In the genomic region with DNA sequence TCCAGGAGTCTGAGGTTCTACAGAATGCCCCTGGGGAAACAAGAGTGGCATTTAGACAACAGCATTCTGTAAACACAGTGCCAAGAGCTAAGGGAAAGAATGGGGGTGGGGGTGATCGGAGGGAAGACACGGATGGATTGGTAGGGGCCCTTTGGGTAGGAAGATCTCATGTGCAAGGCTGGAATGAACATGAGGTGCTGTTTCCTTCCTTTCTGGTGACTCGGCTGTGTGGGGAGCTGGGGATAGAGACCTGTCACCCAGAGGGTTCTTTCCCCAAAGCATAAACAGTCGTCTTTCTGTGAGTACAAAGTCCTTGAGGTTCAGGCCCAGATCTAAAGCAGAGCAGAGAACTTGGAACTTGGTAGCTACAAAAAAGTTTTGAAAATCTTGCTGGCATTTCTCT, we compare ENCODE assay signal across 10 cellular contexts. TPM values are rescaled to one million over a fixed set of nuclear protein-coding genes. Genes with fewer than 3 reads are reported as not detected.
DNase-seq lines count a peak whose midpoint lies in the region; ATAC-seq lines count a peak whose summit lies in the region.
"Had no signal": no experiment of that assay in that cellular context is flagged by ENCODE, and none has a peak within 500 bp of the region (broad histone marks: within the 10 kb centered on the region; RNA-seq: fewer than 3 reads in every experiment).

No MANE protein-coding gene starts in this region.

- H3K27me3 ChIP-seq in trophoblast cell (ENCODE audit: insufficient read depth, low read length) = no peaks in the 10 kb centered on the region

- peaks cover 32 to 62% of the 10 kb centered on the region in 2 experiments for H3K36me3 ChIP-seq in trophoblast cell (ENCODE audit: control insufficient read depth in 1 of 2, insufficient read depth in 2 of 2, low read length in 2 of 2)

- no peaks in the 10 kb centered on the region for H3K27me3 Mint-ChIP-seq in activated T-cell treated with anti-CD3 and anti-CD28 coated beads, Interleukin-2, amount 50 U/mL, for 24 hours

- H3K36me3 Mint-ChIP-seq in activated T-cell treated with anti-CD3 and anti-CD28 coated beads, Interleukin-2, amount 50 U/mL, for 24 hours (ENCODE audit: low read depth) = peaks cover 22% of the 10 kb centered on the region

- H4K91ac ChIP-seq in trophoblast cell (ENCODE audit: low read depth, low read length) = no peak overlapping the region

- H2BK12ac ChIP-seq in trophoblast cell (ENCODE audit: low read length) = no peak overlapping the region

- H3K4ac ChIP-seq in trophoblast cell (ENCODE audit: low read depth, low read length) = peak overlapping the region; percentile 57

- H3K4me2 ChIP-seq in trophoblast cell (ENCODE audit: low read length) = peak overlapping the region; percentile 18

- H3K27ac ChIP-seq in adipose tissue (ENCODE audit: low read depth, low read length) (peak overlapping the region; percentile 29), trophoblast cell (ENCODE audit: low read depth, low read length) (peak overlapping the region; percentile 73)

- H3K27ac Mint-ChIP-seq in activated T-cell treated with anti-CD3 and anti-CD28 coated beads, Interleukin-2, amount 50 U/mL, for 24 hours = no peak overlapping the region

- peak overlapping the region; percentile 62 for H3K18ac ChIP-seq in trophoblast cell (ENCODE audit: low read length)

- no peaks in the 10 kb centered on the region for H3K9me3 Mint-ChIP-seq in activated T-cell treated with anti-CD3 and anti-CD28 coated beads, Interleukin-2, amount 50 U/mL, for 24 hours

- peak; percentile 1 for ATAC-seq in left ventricle myocardium superior
- ATAC-seq: activated CD4-positive, CD25-positive, alpha-beta regulatory T cell treated with anti-CD3 and anti-CD28 coated beads, Interleukin-2, amount 50 U/mL, for 24 hours had no signal

- no peaks in the 10 kb centered on the region for H3K79me2 ChIP-seq in trophoblast cell (ENCODE audit: control insufficient read depth, insufficient read depth, low read length, poor library complexity)

- in situ Hi-C loops in ACHN (cut with HindIII; ENCODE audit: low pct_ligation_motif_present, low pct_unique_long_range_greater_than_20kb, low sequenced_read_pairs) = no loop called here

- H3K4me3 Mint-ChIP-seq in activated T-cell treated with anti-CD3 and anti-CD28 coated beads, Interleukin-2, amount 50 U/mL, for 24 hours = no peak overlapping the region

- no peak overlapping the region for H2BK120ac ChIP-seq in trophoblast cell (ENCODE audit: insufficient read depth, low read length, poor library complexity)

- H3K4me1 ChIP-seq in trophoblast cell (ENCODE audit: control insufficient read depth in 1 of 2, insufficient read depth in 2 of 2, low read length in 2 of 2) = peaks cover 7 to 14% of the 10 kb centered on the region in 2 experiments

- intact Hi-C loops in left ventricle myocardium superior (cut with micrococcal nuclease) = no loop called here

- peak overlapping the region; percentile 33 for H2BK5ac ChIP-seq in trophoblast cell (ENCODE audit: low read depth, low read length, poor library complexity)

- no peak overlapping the region for H2AK5ac ChIP-seq in trophoblast cell (ENCODE audit: low read length)

- H3K14ac ChIP-seq in trophoblast cell (ENCODE audit: low read length) = no peak overlapping the region

- no peak overlapping the region for H3K23ac ChIP-seq in trophoblast cell (ENCODE audit: low read length)

- H3K9ac ChIP-seq in trophoblast cell (ENCODE audit: low read length) = peak overlapping the region; percentile 35

- H4K12ac ChIP-seq in trophoblast cell (ENCODE audit: low read depth, low read length) = no peak overlapping the region

- 42 to 74% (median 58%) methylated on average over 4 of the region's 4 CpGs for WGBS in adipose tissue, 3 donors
- no CpG with 5 or more reads among the region's 4 CpGs for WGBS in trophoblast cell (ENCODE audit: extremely low coverage, insufficient coverage, insufficient read length)

- H4K8ac ChIP-seq in trophoblast cell (ENCODE audit: low read depth, low read length) = no peak overlapping the region

- DNase-seq in ACHN (peak; percentile 42), left ventricle myocardium superior (no peak), trophoblast cell (no peak), NCI-H69 (lab: John Stamatoyannopoulos, UW) (no peak), activated gamma-delta T cell treated with Interleukin-2 at 50 U/mL for 16 hours (no peak), DMS79 (lab: John Stamatoyannopoulos, UW) (no peak)
- DNase-seq in activated T-cell treated with anti-CD3 and anti-CD28 coated beads, Interleukin-2, amount 50 U/mL, for 24 hours = no peak
- DNase-seq: activated gamma-delta T cell had no signal

- H3K9me3 ChIP-seq in trophoblast cell (ENCODE audit: insufficient read depth, low read depth, low read length) = no peaks in the 10 kb centered on the region

- peaks cover 10% of the 10 kb centered on the region for H3K4me1 Mint-ChIP-seq in activated T-cell treated with anti-CD3 and anti-CD28 coated beads, Interleukin-2, amount 50 U/mL, for 24 hours (ENCODE audit: low read depth)

- H3K79me1 ChIP-seq in trophoblast cell (ENCODE audit: low read length) = peaks cover 2% of the 10 kb centered on the region

- H2AFZ ChIP-seq in trophoblast cell (ENCODE audit: insufficient read depth, low read length, poor library complexity) = peak overlapping the region; percentile 6

- no peak overlapping the region for H3K4me3 ChIP-seq in trophoblast cell (ENCODE audit: low read depth, low read length)

RNA-seq across cellular contexts. Expression of a gene that starts 11.7 kb away (rescaled TPM):
- polyA plus RNA-seq in adipose tissue = 100 to 1,000 TPM; 149 to 274 (median 201) TPM
- 14,056 TPM for total RNA-seq in left ventricle myocardium superior
- 3,520 and 3,660 TPM in 2 replicates for polyA plus RNA-seq in trophoblast cell (2013)
